In genomic region chr7:1848013-1848640, GRCh38 we compare ENCODE assay signal across 23 cellular contexts.
A peak's percentile ranks its signal among the peaks of the same experiment; 100 is the strongest.
DNase-seq lines count a peak whose midpoint lies in the region; ATAC-seq and TF ChIP-seq lines count a peak whose summit lies in the region.
"Had no signal": no experiment of that assay in that cellular context is flagged by ENCODE, and none has a peak within 500 bp of the region (broad histone marks: within the 10 kb centered on the region; RNA-seq: fewer than 3 reads in every experiment).

No MANE protein-coding gene starts in this region.

- H3K79me1 ChIP-seq in H9 (ENCODE audit: insufficient read depth, low read depth, low read length, poor library complexity, severe bottlenecking) = no peaks in the 10 kb centered on the region

- TF ChIP-seq CTCF in neural crest cell (conservative IDR thresholded peaks at IDR 0.05) = no peak
- TF ChIP-seq CTCF in H9 (conservative IDR thresholded peaks at IDR 0.05) = no peak

- WGBS in right cardiac atrium = 74% methylated on average over 23 of the region's 23 CpGs
- 80% methylated on average over 23 of the region's 23 CpGs for WGBS in aorta, 2 donors
- no CpG with 5 or more reads among the region's 23 CpGs for WGBS in H9 (ENCODE audit: extremely low coverage, insufficient read length, low lambda C conversion rate)

- H3K27ac ChIP-seq in right cardiac atrium (ENCODE audit: low read length) (no peak overlapping the region), aorta (ENCODE audit: low read depth in 1 of 2, low read length in 2 of 2) (no peak overlapping the region), H9 (ENCODE audit: insufficient read length, low read depth, low read length) (no peak overlapping the region)
- H3K27ac ChIP-seq: A549, esophagus squamous epithelium, KMS-11, stomach, tibial artery had no signal

- H3K27me3 ChIP-seq in right cardiac atrium (ENCODE audit: control insufficient read depth, insufficient read depth) = no peaks in the 10 kb centered on the region
- no peaks in the 10 kb centered on the region for H3K27me3 ChIP-seq in aorta (ENCODE audit: control insufficient read depth in 1 of 2, insufficient read depth in 2 of 2, low read length in 1 of 2)
- no peaks in the 10 kb centered on the region for H3K27me3 ChIP-seq in H9 (ENCODE audit: insufficient read depth, low read length)
- H3K27me3 ChIP-seq: esophagus squamous epithelium, stomach, tibial artery had no signal

- no peak overlapping the region for H2BK12ac ChIP-seq in H9 (ENCODE audit: insufficient read length, low read depth, low read length)

- intact Hi-C loops in right cardiac atrium (cut with DNase I) = no loop called here
- intact Hi-C loops in aorta (cut with DNase I) = no loop called here

- no peak overlapping the region for H4K8ac ChIP-seq in H9 (replicated peaks; ENCODE audit: insufficient read length, low read depth, low read length)

- no peaks in the 10 kb centered on the region for H3K9me3 Mint-ChIP-seq in activated naive CD8-positive, alpha-beta T cell treated with anti-CD3 and anti-CD28 coated beads, Interleukin-2, amount 10 ng/mL, durations not matched to agents 7 days and 5 days
- H3K9me3 Mint-ChIP-seq in activated naive CD8-positive, alpha-beta T cell treated with anti-CD3 and anti-CD28 coated beads, Interleukin-2, amount 50 U/mL, for 24 hours = no peaks in the 10 kb centered on the region
- no peaks in the 10 kb centered on the region for H3K9me3 Mint-ChIP-seq in neural crest cell
- H3K9me3 Mint-ChIP-seq in H9 = no peaks in the 10 kb centered on the region
- H3K9me3 Mint-ChIP-seq: brain had no signal

- ATAC-seq in activated naive CD8-positive, alpha-beta T cell treated with anti-CD3 and anti-CD28 coated beads, Interleukin-2, amount 10 ng/mL, durations not matched to agents 7 days and 5 days (ENCODE audit: low read depth) = no peak
- ATAC-seq in activated naive CD8-positive, alpha-beta T cell treated with anti-CD3 and anti-CD28 coated beads, Interleukin-2, amount 50 U/mL, for 24 hours = no peak
- ATAC-seq in right cardiac atrium (no peak), aorta (ENCODE audit: low FRiP score) (no peak), HG03342 (IDR thresholded peaks at IDR 0.05; ENCODE audit: unreplicated experiment) (no peak), HG03432 (IDR thresholded peaks at IDR 0.05; ENCODE audit: unreplicated experiment) (no peak)
- ATAC-seq: A549, sciatic nerve had no signal

- no peak overlapping the region for H3K23ac ChIP-seq in H9 (ENCODE audit: insufficient read length, low read depth, low read length)

- no peak overlapping the region for H3K27ac Mint-ChIP-seq in activated naive CD8-positive, alpha-beta T cell treated with anti-CD3 and anti-CD28 coated beads, Interleukin-2, amount 10 ng/mL, durations not matched to agents 7 days and 5 days
- no peak overlapping the region for H3K27ac Mint-ChIP-seq in activated naive CD8-positive, alpha-beta T cell treated with anti-CD3 and anti-CD28 coated beads, Interleukin-2, amount 50 U/mL, for 24 hours
- peak overlapping the region; percentile 75 for H3K27ac Mint-ChIP-seq in neural crest cell (ENCODE audit: unreplicated experiment)
- peak overlapping the region in 1 of 3 experiments; percentile 80; a peak in 2 of 7 replicates for H3K27ac Mint-ChIP-seq in H9

- no peaks in the 10 kb centered on the region for H3K4me1 Mint-ChIP-seq in activated naive CD8-positive, alpha-beta T cell treated with anti-CD3 and anti-CD28 coated beads, Interleukin-2, amount 10 ng/mL, durations not matched to agents 7 days and 5 days
- H3K4me1 Mint-ChIP-seq in activated naive CD8-positive, alpha-beta T cell treated with anti-CD3 and anti-CD28 coated beads, Interleukin-2, amount 50 U/mL, for 24 hours = no peaks in the 10 kb centered on the region
- H3K4me1 Mint-ChIP-seq in neural crest cell = peaks cover 4% of the 10 kb centered on the region
- H3K4me1 Mint-ChIP-seq in H9 = peaks cover 4 to 7% of the 10 kb centered on the region in 2 experiments; a peak in 1 of 4 replicates

- H3K9me3 ChIP-seq in right cardiac atrium (ENCODE audit: control insufficient read depth, low read length) (no peaks in the 10 kb centered on the region), aorta (ENCODE audit: control insufficient read depth, low read length) (no peaks in the 10 kb centered on the region), H9 (ENCODE audit: control insufficient read depth, low read depth, low read length) (no peaks in the 10 kb centered on the region)
- H3K9me3 ChIP-seq: A549, esophagus squamous epithelium, stomach, tibial artery had no signal

- H3K56ac ChIP-seq in H9 (ENCODE audit: insufficient read length, low read depth, low read length) = no peak overlapping the region

- H2BK5ac ChIP-seq in H9 (ENCODE audit: insufficient read length, low read length) = no peak overlapping the region

- H3K4me3 Mint-ChIP-seq in activated naive CD8-positive, alpha-beta T cell treated with anti-CD3 and anti-CD28 coated beads, Interleukin-2, amount 10 ng/mL, durations not matched to agents 7 days and 5 days = no peak overlapping the region
- no peak overlapping the region for H3K4me3 Mint-ChIP-seq in activated naive CD8-positive, alpha-beta T cell treated with anti-CD3 and anti-CD28 coated beads, Interleukin-2, amount 50 U/mL, for 24 hours
- H3K4me3 Mint-ChIP-seq in neural crest cell (no peak overlapping the region), H9 (no peak overlapping the region)
- H3K4me3 Mint-ChIP-seq: brain had no signal

- H4K91ac ChIP-seq in H9 (ENCODE audit: insufficient read length, low read depth, low read length) = no peak overlapping the region

- H3K23me2 ChIP-seq in H9 (ENCODE audit: insufficient read length, low read depth, low read length, poor library complexity, severe bottlenecking) = no peaks in the 10 kb centered on the region

- H2AFZ ChIP-seq in H9 (ENCODE audit: low read length) = no peak overlapping the region

- H3K4me3 ChIP-seq in right cardiac atrium (ENCODE audit: low read length) = no peak overlapping the region
- no peak overlapping the region for H3K4me3 ChIP-seq in aorta (ENCODE audit: low read length in 2 of 2)
- H3K4me3 ChIP-seq: A549, esophagus squamous epithelium, stomach, tibial artery had no signal

- H3K4ac ChIP-seq in H9 (ENCODE audit: low read depth, low read length) = no peak overlapping the region

- no peaks in the 10 kb centered on the region for H4K20me1 ChIP-seq in H9 (ENCODE audit: control insufficient read depth, insufficient read depth, insufficient read length)

- H3K36me3 ChIP-seq in aorta (ENCODE audit: control insufficient read depth in 1 of 2, insufficient read depth in 2 of 2, low read length in 1 of 2) = no peaks in the 10 kb centered on the region
- H3K36me3 ChIP-seq: esophagus squamous epithelium, tibial artery had no signal

- H3K14ac ChIP-seq in H9 (ENCODE audit: insufficient read depth, low read length) = no peak overlapping the region

- no peak overlapping the region for H4K5ac ChIP-seq in H9 (ENCODE audit: insufficient read length, low read depth, low read length)

- peaks cover under 1% of the 10 kb centered on the region for H3K36me3 Mint-ChIP-seq in activated naive CD8-positive, alpha-beta T cell treated with anti-CD3 and anti-CD28 coated beads, Interleukin-2, amount 10 ng/mL, durations not matched to agents 7 days and 5 days
- H3K36me3 Mint-ChIP-seq in activated naive CD8-positive, alpha-beta T cell treated with anti-CD3 and anti-CD28 coated beads, Interleukin-2, amount 50 U/mL, for 24 hours (ENCODE audit: low read depth) = peaks cover 2% of the 10 kb centered on the region
- H3K36me3 Mint-ChIP-seq in neural crest cell (ENCODE audit: low read depth) = no peaks in the 10 kb centered on the region
- peaks cover 0 to 1% (median 0%) of the 10 kb centered on the region in 3 experiments; a peak in 2 of 7 replicates for H3K36me3 Mint-ChIP-seq in H9 (ENCODE audit: insufficient read depth in 1 of 3, low read depth in 3 of 3)
- H3K36me3 Mint-ChIP-seq: brain had no signal

- H3T11ph ChIP-seq in H9 (ENCODE audit: low read length) = no peak overlapping the region

- H3K79me2 ChIP-seq in H9 (ENCODE audit: insufficient read depth, low read length) = no peaks in the 10 kb centered on the region

- H3K4me2 ChIP-seq in H9 (ENCODE audit: insufficient read depth, insufficient read length, low read length) = no peak overlapping the region
- H3K4me2 ChIP-seq: A549, KMS-11 had no signal

- no peak overlapping the region for H2BK15ac ChIP-seq in H9 (ENCODE audit: low read depth, low read length)

- no peak overlapping the region for H2BK20ac ChIP-seq in H9 (ENCODE audit: low read depth, low read length, poor library complexity, severe bottlenecking)

- no peak overlapping the region for H3K18ac ChIP-seq in H9 (ENCODE audit: insufficient read length, low read depth, low read length)

- H3K4me1 ChIP-seq in right cardiac atrium (ENCODE audit: control insufficient read depth, insufficient read depth, low read length) = no peaks in the 10 kb centered on the region
- no peaks in the 10 kb centered on the region for H3K4me1 ChIP-seq in aorta (ENCODE audit: control insufficient read depth in 1 of 2, insufficient read depth in 2 of 2, low read length in 2 of 2)
- no peaks in the 10 kb centered on the region for H3K4me1 ChIP-seq in H9 (ENCODE audit: insufficient read depth, low read length)
- H3K4me1 ChIP-seq: A549, esophagus squamous epithelium, stomach, tibial artery had no signal

- no peak overlapping the region for H3K9ac ChIP-seq in H9 (ENCODE audit: extremely low read depth, insufficient read length, low read length)
- H3K9ac ChIP-seq: KMS-11 had no signal

- POLR2A ChIA-PET in activated naive CD8-positive, alpha-beta T cell treated with anti-CD3 and anti-CD28 coated beads, Interleukin-2, amount 10 ng/mL, durations not matched to agents 7 days and 5 days (lab: Charles Lee) = no interaction called here

- DNase-seq in activated naive CD8-positive, alpha-beta T cell treated with anti-CD3 and anti-CD28 coated beads, Interleukin-2, amount 10 ng/mL, durations not matched to agents 7 days and 5 days = peak; percentile 19
- DNase-seq in activated naive CD8-positive, alpha-beta T cell treated with anti-CD3 and anti-CD28 coated beads, Interleukin-2, amount 50 U/mL, for 24 hours = no peak
- DNase-seq in right cardiac atrium (peak; percentile 5 to 51 (median 43)), neural crest cell (ENCODE audit: low read depth, low spot score) (no peak), aorta (peak; percentile 40 to 68), H9 (no peak)
- DNase-seq: activated CD4-positive, alpha-beta T cell treated with anti-CD3 and anti-CD28 coated beads, Interleukin-2, amount 50 U/mL, for 4 hours; DMS53; effector CD8-positive, alpha-beta T cell; esophagus squamous epithelium; hippocampal formation; NCI-H1436; NCI-H446; OCI-M1; stimulated activated CD4-positive, alpha-beta T cell treated with anti-CD3 and anti-CD28 coated beads, Interleukin-15, amount 100 ng/mL, for 24 hours; stomach had no signal

- no peaks in the 10 kb centered on the region for H3K27me3 Mint-ChIP-seq in activated naive CD8-positive, alpha-beta T cell treated with anti-CD3 and anti-CD28 coated beads, Interleukin-2, amount 10 ng/mL, durations not matched to agents 7 days and 5 days
- H3K27me3 Mint-ChIP-seq in activated naive CD8-positive, alpha-beta T cell treated with anti-CD3 and anti-CD28 coated beads, Interleukin-2, amount 50 U/mL, for 24 hours = no peaks in the 10 kb centered on the region
- no peaks in the 10 kb centered on the region for H3K27me3 Mint-ChIP-seq in neural crest cell (ENCODE audit: low read depth)
- H3K27me3 Mint-ChIP-seq in H9 (ENCODE audit: low read depth) = no peaks in the 10 kb centered on the region
- H3K27me3 Mint-ChIP-seq: brain had no signal

- no peak overlapping the region for H2BK120ac ChIP-seq in H9 (ENCODE audit: low read depth, low read length, poor library complexity, severe bottlenecking)

- H2AK5ac ChIP-seq in H9 (ENCODE audit: insufficient read length, low read length) = no peak overlapping the region

Comparison
In these comparisons a context has a peak if more than half of its experiments do, and no peak if none do; other contexts are left out.
1. DNase-seq: peak in activated naive CD8-positive, alpha-beta T cell treated with anti-CD3 and anti-CD28 coated beads, Interleukin-2, amount 10 ng/mL, durations not matched to agents 7 days and 5 days (single experiment), right cardiac atrium (3 of 3) and aorta (2 of 2); none in activated naive CD8-positive, alpha-beta T cell treated with anti-CD3 and anti-CD28 coated beads, Interleukin-2, amount 50 U/mL, for 24 hours (single experiment), neural crest cell (single experiment) and H9 (single experiment).